ENCODE assay signal across 1 cellular context in the genomic region with DNA sequence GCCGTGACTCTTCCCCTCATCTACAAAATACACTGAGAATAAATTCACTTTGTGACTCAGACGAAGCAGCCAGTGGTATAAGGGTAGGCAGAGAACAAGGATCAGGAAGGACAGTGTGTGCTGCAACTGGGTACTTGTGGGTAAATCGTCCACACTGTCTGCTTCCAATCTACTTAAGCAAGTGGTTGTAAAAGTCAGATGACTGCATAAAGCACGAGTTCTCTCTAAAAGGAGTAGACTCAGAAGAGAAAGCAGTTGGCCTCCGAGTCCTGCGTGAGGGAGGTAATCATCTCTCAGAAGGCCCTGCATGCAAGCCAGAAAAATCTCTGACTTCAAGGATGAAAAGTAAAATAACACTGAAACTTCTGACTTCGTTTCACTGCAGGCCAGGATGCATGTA.
TF ChIP-seq lines count a peak whose summit lies in the region.

No MANE protein-coding gene starts in this region.

TF ChIP-seq in IMR-90, 13 proteins besides CTCF, POLR2A, EP300 and RAD21 (continued from another document):
- TF ChIP-seq NFE2L2 (IDR thresholded peaks at IDR 0.05; ENCODE audit: low read depth, low read length) (no peak), MAFK (IDR thresholded peaks at IDR 0.05; ENCODE audit: low read depth, low read length) (no peak), BHLHE40 (IDR thresholded peaks at IDR 0.05; ENCODE audit: low read depth, low read length) (no peak), RCOR1 (IDR thresholded peaks at IDR 0.05; ENCODE audit: insufficient replicate concordance, low read length) (no peak), FOS (IDR thresholded peaks at IDR 0.05; ENCODE audit: low read depth, low read length) (no peak), CHD1 (IDR thresholded peaks at IDR 0.05; ENCODE audit: low read depth, low read length) (no peak)
- TF ChIP-seq, protein P1, sequence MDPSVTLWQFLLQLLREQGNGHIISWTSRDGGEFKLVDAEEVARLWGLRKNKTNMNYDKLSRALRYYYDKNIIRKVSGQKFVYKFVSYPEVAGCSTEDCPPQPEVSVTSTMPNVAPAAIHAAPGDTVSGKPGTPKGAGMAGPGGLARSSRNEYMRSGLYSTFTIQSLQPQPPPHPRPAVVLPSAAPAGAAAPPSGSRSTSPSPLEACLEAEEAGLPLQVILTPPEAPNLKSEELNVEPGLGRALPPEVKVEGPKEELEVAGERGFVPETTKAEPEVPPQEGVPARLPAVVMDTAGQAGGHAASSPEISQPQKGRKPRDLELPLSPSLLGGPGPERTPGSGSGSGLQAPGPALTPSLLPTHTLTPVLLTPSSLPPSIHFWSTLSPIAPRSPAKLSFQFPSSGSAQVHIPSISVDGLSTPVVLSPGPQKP (IDR thresholded peaks at IDR 0.05; ENCODE audit: borderline replicate concordance, low read depth, low read length), result no peak
